Comparison of ENCODE assay signal across 8 cellular contexts in genomic region chr1:31644560-31645273, GRCh38. TPM values are rescaled to one million over a fixed set of nuclear protein-coding genes. Genes with fewer than 3 reads are reported as not detected.
DNase-seq lines count a peak whose midpoint lies in the region; ATAC-seq and TF ChIP-seq lines count a peak whose summit lies in the region.

Gene PEF1, minus strand, starts transcription at chr1:31644876. Its CDS starts 12 bp downstream, at chr1:31644864.

- POLR2A ChIA-PET in T-cell (lab: Charles Lee) = interaction anchor here (0.6 to 1.1 kb wide), 11 partner anchors 9 to 913 kb away, joined by 3 to 8 read pairs (median 3); no protein-coding TSS in a partner anchor

- DNase-seq in NCI-H1436 treated with DMSO at 0.1 percent for 48 hours (lab: John Stamatoyannopoulos, UW) = peak; percentile 96
- DNase-seq in T-cell = peak; percentile 96 to 100 (median 99)
- DNase-seq in cardiac muscle cell (ENCODE audit: low read depth in 1 of 2, low spot score in 1 of 2) = peak; percentile 99
- DNase-seq in tibial nerve (ENCODE audit: low spot score in 2 of 2) = peak; percentile 99

- H3K9me3 ChIP-seq in cardiac muscle cell (ENCODE audit: low read depth) (no peaks in the 10 kb centered on the region), parathyroid adenoma (ENCODE audit: control insufficient read depth, low read length) (no peaks in the 10 kb centered on the region), tibial nerve (no peaks in the 10 kb centered on the region)

- H3K36me3 ChIP-seq in cardiac muscle cell = no peaks in the 10 kb centered on the region
- no peaks in the 10 kb centered on the region for H3K36me3 ChIP-seq in parathyroid adenoma (ENCODE audit: control insufficient read depth, insufficient read depth, low read length)
- H3K36me3 ChIP-seq in tibial nerve = no peaks in the 10 kb centered on the region

- H3K4me1 Mint-ChIP-seq in T-cell = peaks cover 34 to 47% (median 44%) of the 10 kb centered on the region in 3 donors

- peak within 1 kb of the TSS; percentile 99 to 100 for H3K27ac Mint-ChIP-seq in T-cell

- no peaks in the 10 kb centered on the region for H3K9me3 Mint-ChIP-seq in T-cell

- peak in 1 of 2 donors; percentile 84 for TF ChIP-seq POLR2A in tibial nerve (IDR thresholded peaks at IDR 0.05)

- H3K27me3 ChIP-seq in cardiac muscle cell = no peaks in the 10 kb centered on the region
- no peaks in the 10 kb centered on the region for H3K27me3 ChIP-seq in parathyroid adenoma (ENCODE audit: control insufficient read depth, insufficient read depth, low read length)
- H3K27me3 ChIP-seq in tibial nerve = no peaks in the 10 kb centered on the region

- H3K27me3 Mint-ChIP-seq in T-cell = no peaks in the 10 kb centered on the region

- H3K9ac ChIP-seq in parathyroid adenoma = peak within 1 kb of the TSS; percentile 87

- peak within 1 kb of the TSS; percentile 88 for H2AFZ ChIP-seq in parathyroid adenoma

- WGBS in adipose tissue, 3 donors = 0% methylated on average over 56 of the region's 56 CpGs
- 0 to 1% methylated on average over 16 to 50 of the region's 56 CpGs for WGBS in tibial nerve, 2 donors

- H3K4me3 Mint-ChIP-seq in T-cell = peak within 1 kb of the TSS; percentile 94 to 100 (median 98)

- H3K27ac ChIP-seq in adipose tissue (ENCODE audit: low read depth, low read length) = peak within 1 kb of the TSS; percentile 99
- H3K27ac ChIP-seq in cardiac muscle cell = peak within 1 kb of the TSS; percentile 96
- peak within 1 kb of the TSS; percentile 84 for H3K27ac ChIP-seq in parathyroid adenoma
- H3K27ac ChIP-seq in tibial nerve = peak within 1 kb of the TSS; percentile 96 to 98 (median 97)

- TF ChIP-seq CTCF in GM12875 (IDR thresholded peaks at IDR 0.05; ENCODE audit: borderline replicate concordance, insufficient read depth, low read depth, low read length) (no peak), cardiac muscle cell (IDR thresholded peaks at IDR 0.05; ENCODE audit: low read depth, low read length) (no peak), parathyroid adenoma (IDR thresholded peaks at IDR 0.05) (no peak), tibial nerve (IDR thresholded peaks at IDR 0.05) (peak in 1 of 5 experiments; percentile 28)

- peaks cover 27% of the 10 kb centered on the region for H3K79me2 ChIP-seq in parathyroid adenoma

- H3K4me3 ChIP-seq in GM12875 (ENCODE audit: low read depth, low read length) (peak within 1 kb of the TSS; percentile 99), cardiac muscle cell (peak within 1 kb of the TSS; percentile 95), parathyroid adenoma (ENCODE audit: low read depth, low read length) (peak within 1 kb of the TSS; percentile 93), tibial nerve (peak within 1 kb of the TSS; percentile 80 to 93 (median 84))

- ATAC-seq in HG02798 (IDR thresholded peaks at IDR 0.05; ENCODE audit: poor library complexity, unreplicated experiment) (peak; percentile 95), T-cell (replicated peaks in 1 of 4) (peak; percentile 91 to 96 (median 94))

- TF ChIP-seq EP300 in tibial nerve (IDR thresholded peaks at IDR 0.05) = peak; percentile 83 to 93

- H3K4me2 ChIP-seq in parathyroid adenoma (ENCODE audit: low read length) = peak within 1 kb of the TSS; percentile 89

- H3K36me3 Mint-ChIP-seq in T-cell = no peaks in the 10 kb centered on the region

- CTCF ChIA-PET in T-cell (lab: Charles Lee) = interaction anchor here in 1 of 2 donors (0.8 to 1.2 kb wide), 5 partner anchors 16 to 464 kb away, joined by 3 to 7 read pairs (median 3); no protein-coding TSS in a partner anchor

- H3K4me1 ChIP-seq in cardiac muscle cell (ENCODE audit: low read depth) = peaks cover 23% of the 10 kb centered on the region
- H3K4me1 ChIP-seq in parathyroid adenoma = peaks cover 7% of the 10 kb centered on the region
- H3K4me1 ChIP-seq in tibial nerve = peaks cover 0 to 79% (median 19%) of the 10 kb centered on the region in 4 donors

RNA-seq across cellular contexts. Expression of gene PEF1, which starts in this region (rescaled TPM):
- total RNA-seq in T-cell = 10 to 100 TPM; 38.7 to 49.8 (median 42.4) TPM
- polyA plus RNA-seq in adipose tissue = 10 to 100 TPM; 27.8 to 67.3 (median 62.0) TPM
- 89.5 and 97.8 TPM in 2 replicates for total RNA-seq in cardiac muscle cell
- 89.3 and 109 TPM in 2 replicates for polyA plus RNA-seq in cardiac muscle cell
- 100 to 1,000 TPM in 1 of 4 donors, 10 to 100 TPM in 3; 62.5 to 108 (median 89.7) TPM for total RNA-seq in tibial nerve

Comparison
In these comparisons a context has a peak if more than half of its experiments do, and no peak if none do; other contexts are left out.
1. Peak in every context shown above with its lines: DNase-seq, ATAC-seq, H3K4me3 ChIP-seq and H3K27ac ChIP-seq.